Comparison of ENCODE assay signal across 8 cellular contexts in the genomic region with DNA sequence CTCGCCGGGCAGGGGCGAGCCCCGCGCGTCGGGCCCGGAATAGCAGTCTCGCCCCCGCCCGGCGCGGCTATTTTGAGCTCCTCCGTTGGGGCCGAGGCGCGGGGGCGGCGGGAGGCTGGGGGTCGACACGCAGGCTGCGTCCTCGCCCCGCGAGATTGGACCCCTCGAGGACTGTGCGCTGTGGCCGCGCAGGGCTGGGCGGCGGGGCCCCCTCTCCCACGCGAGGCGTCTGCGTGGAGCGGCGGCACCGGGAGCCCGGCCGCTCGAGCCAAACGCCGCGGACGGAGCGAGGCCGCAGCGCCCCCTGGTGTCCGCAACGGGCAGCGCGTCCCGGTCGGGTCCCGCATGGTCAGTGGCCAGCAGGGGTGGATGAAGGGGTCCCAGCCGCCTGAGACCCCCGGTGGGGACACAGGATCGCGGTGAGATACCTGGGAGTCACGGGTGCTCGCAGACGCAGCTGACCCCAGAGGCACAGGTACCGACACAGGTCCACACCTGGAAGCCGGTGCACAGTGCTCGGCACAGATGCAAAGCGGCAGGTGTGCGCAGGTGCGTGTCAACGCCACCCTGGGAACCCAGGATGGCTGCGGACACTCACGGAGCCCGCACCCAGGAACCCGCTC. TPM values are rescaled to one million over a fixed set of nuclear protein-coding genes. Genes with fewer than 3 reads are reported as not detected.
DNase-seq lines count a peak whose midpoint lies in the region; ATAC-seq, FAIRE-seq and TF ChIP-seq lines count a peak whose summit lies in the region.

No MANE protein-coding gene starts in this region.

- peaks cover 59 to 94% of the 10 kb centered on the region in 2 experiments for H3K4me1 ChIP-seq in K562 (replicated peaks in 1 of 2; ENCODE audit: control insufficient read depth in 2 of 2, insufficient read depth in 2 of 2, low read length in 2 of 2)
- H3K4me1 ChIP-seq in skeletal muscle satellite cell (ENCODE audit: control insufficient read depth, insufficient read depth, low read length), result peaks cover 78% of the 10 kb centered on the region

- H3K36me3 ChIP-seq in K562 (ENCODE audit: control insufficient read depth, insufficient read depth, low read length) (peaks cover 22% of the 10 kb centered on the region; the same call in 2 of the 3 replicates), skeletal muscle satellite cell (ENCODE audit: insufficient read depth, low read length) (peaks cover 13% of the 10 kb centered on the region)

- H3K4me3 ChIP-seq in K562 (peak overlapping the region; percentile 59), iPS-18c (ENCODE audit: insufficient read depth, low read depth, low read length) (peak overlapping the region; percentile 51), skeletal muscle satellite cell (ENCODE audit: low read length) (peak overlapping the region; percentile 77)

- peak overlapping the region; percentile 73 for H2AFZ ChIP-seq in K562 (ENCODE audit: low read depth, low read length)

- H3K36me3 Mint-ChIP-seq in T-helper 17 cell (ENCODE audit: low read depth), result peaks cover 4% of the 10 kb centered on the region

- no TSS peak for BruUV-seq in K562 (replicated peaks; lab: Mats Ljungman, UMichigan)

- H3K4me2 ChIP-seq in K562 (ENCODE audit: insufficient read depth, low read length), result peak overlapping the region; percentile 83
- peak overlapping the region; percentile 96 for H3K4me2 ChIP-seq in skeletal muscle satellite cell (ENCODE audit: low read length)

- H3K9me3 ChIP-seq in T-helper 17 cell (ENCODE audit: control insufficient read depth, low read length, poor library complexity, severe bottlenecking), result no peaks in the 10 kb centered on the region
- H3K9me3 ChIP-seq in K562 (replicated peaks; ENCODE audit: control insufficient read depth, insufficient read depth, low read depth, low read length), result no peaks in the 10 kb centered on the region
- H3K9me3 ChIP-seq in iPS-18c (ENCODE audit: control insufficient read depth, insufficient read depth, low read length), result no peaks in the 10 kb centered on the region
- H3K9me3 ChIP-seq in skeletal muscle satellite cell (replicated peaks; ENCODE audit: low read length), result no peaks in the 10 kb centered on the region

- in situ Hi-C loops in K562 (cut with MboI), result no loop called here

- H3K79me2 ChIP-seq in K562 (ENCODE audit: control insufficient read depth, insufficient read depth, low read length), result peaks cover 32% of the 10 kb centered on the region

- DNase-seq in AG08395 (ENCODE audit: low spot score) (peak; percentile 56), T-helper 17 cell (peak; percentile 55 to 71 (median 68)), K562 (ENCODE audit: extremely low read depth in 1 of 4, low spot score in 3 of 4) (peak in 3 of 4 experiments; percentile 41 to 82 (median 71))

- peak; percentile 83 to 97 (median 85) for TF ChIP-seq CTCF in K562 (IDR thresholded peaks at IDR 0.05 in 2 of 3, conservative IDR thresholded peaks at IDR 0.05 in 1 of 3; ENCODE audit: insufficient read depth in 2 of 3, low read depth in 1 of 3, low read length in 3 of 3)

- 2% methylated on average over 40 of the region's 73 CpGs for WGBS in K562 (ENCODE audit: insufficient coverage, low coverage, missing lambda C conversion rate)

- H3K27ac ChIP-seq in K562 (ENCODE audit: extremely low read depth, low read depth, low read length), result peak overlapping the region; percentile 69

- no peak for TF ChIP-seq EP300 in K562 (IDR thresholded peaks at IDR 0.05; ENCODE audit: low read length)

- peaks cover 22% of the 10 kb centered on the region for H4K20me1 ChIP-seq in K562 (replicated peaks; ENCODE audit: control insufficient read depth, insufficient read depth, low read length)

- intact Hi-C loops in K562 (cut with micrococcal nuclease), result loop anchor here (1.0 kb wide), 2 partner anchors 18 to 23 kb away; no protein-coding TSS in a partner anchor

- ATAC-seq in GM18867 (IDR thresholded peaks at IDR 0.05; ENCODE audit: unreplicated experiment) (peak; percentile 20), HG03565 (IDR thresholded peaks at IDR 0.05; ENCODE audit: unreplicated experiment) (peak; percentile 14), T-helper 17 cell (peak; percentile 15), K562 (peak; percentile 48), GM19023 (IDR thresholded peaks at IDR 0.05; ENCODE audit: unreplicated experiment) (no peak)

- no peak for FAIRE-seq in K562 (lab: Jason Lieb, UNC)

- peak; percentile 95 for TF ChIP-seq RAD21 in K562 (CRISPR knock-in tag; conservative IDR thresholded peaks at IDR 0.05 in 1 of 2, IDR thresholded peaks at IDR 0.05 in 1 of 2)

- H3K9ac ChIP-seq in K562 (ENCODE audit: insufficient read depth in 1 of 2, low read depth in 2 of 2, low read length in 2 of 2), result peak overlapping the region; percentile 48 to 92
- peak overlapping the region; percentile 80 for H3K9ac ChIP-seq in skeletal muscle satellite cell (ENCODE audit: low read depth, low read length)

- H3K4me3 Mint-ChIP-seq in T-helper 17 cell, result peak overlapping the region; percentile 89

- H3K27ac Mint-ChIP-seq in T-helper 17 cell, result peak overlapping the region; percentile 98

- no peaks in the 10 kb centered on the region for H3K27me3 ChIP-seq in K562 (ENCODE audit: control insufficient read depth in 2 of 2, insufficient read depth in 2 of 2, low read length in 2 of 2)
- no peaks in the 10 kb centered on the region for H3K27me3 ChIP-seq in skeletal muscle satellite cell (ENCODE audit: control insufficient read depth, insufficient read depth, low read length)

- no peaks in the 10 kb centered on the region for H3K9me1 ChIP-seq in K562 (ENCODE audit: control insufficient read depth, insufficient read depth, low read length)

- POLR2A ChIA-PET in K562 (lab: Yijun Ruan, JAX), result interaction anchor here (0.5 to 2.3 kb wide), 10 partner anchors 8 to 130 kb away, joined by 3 to 16 read pairs (median 5); a partner anchor contains a TSS

- no peaks in the 10 kb centered on the region for H3K27me3 Mint-ChIP-seq in T-helper 17 cell

- peaks cover 47% of the 10 kb centered on the region for H3K4me1 Mint-ChIP-seq in T-helper 17 cell

- TF ChIP-seq POLR2A in K562 (conservative IDR thresholded peaks at IDR 0.05), result no peak

- CTCF ChIA-PET in K562 (lab: Yijun Ruan, JAX; ENCODE audit: low intra/inter-chr PET ratio), result interaction anchor here (1.3 to 3.3 kb wide), 3 partner anchors 14 to 23 kb away, joined by 5 to 51 read pairs (median 11); a partner anchor contains a TSS

RNA-seq across cellular contexts. Expression of a gene that starts 2.2 kb away (rescaled TPM):
- total RNA-seq in T-helper 17 cell, result 100 to 1,000 TPM; 460 to 474 TPM
- 283 and 504 TPM in 2 replicates for total RNA-seq in K562 (2011; cell fraction: chromatin; rRNA removed; ENCODE audit: low replicate concordance)
- 457 and 483 TPM in 2 replicates for total RNA-seq in K562 (2011; cell fraction: nucleolus; rRNA removed)
- 431 and 450 TPM in 2 replicates for total RNA-seq in K562 (2011; cell fraction: nucleoplasm; rRNA removed)
- total RNA-seq in K562 (2014; rRNA removed), result 168 and 249 TPM in 2 replicates
- total RNA-seq in K562 (2014; rRNA removed; fragmentation: Illumina TruSeq; extraction: Trizol), result 189 and 200 TPM in 2 replicates
- 176 and 206 TPM in 2 replicates for total RNA-seq in K562 (2015; rRNA removed; fragmentation: Illumina TruSeq; extraction: Trizol)
- total RNA-seq in K562 (2021), result 181 and 222 TPM in 2 replicates
- 124 and 166 TPM in 2 replicates for polyA plus RNA-seq in K562 (2011; rRNA removed)
- polyA plus RNA-seq in K562 (2011; cell fraction: cytosol; rRNA removed), result 92.3 and 201 TPM in 2 replicates
- 882 and 1,025 TPM in 2 replicates for polyA plus RNA-seq in K562 (2011; cell fraction: nucleus; rRNA removed)
- 288 and 291 TPM in 2 replicates for polyA plus RNA-seq in K562 (2012)
- polyA plus RNA-seq in K562 (2014; fragmentation: Illumina TruSeq; extraction: Trizol), result 222 and 345 TPM in 2 replicates
- 10 to 100 TPM; 20.5 to 21.4 TPM for polyA plus RNA-seq in K562 (2014; fragmentation: Nextera tagmentation; extraction: Ambion mirVana)
- 306 and 327 TPM in 2 replicates for polyA plus RNA-seq in K562 (2014; rRNA removed)
- 46.9 and 50.4 TPM in 2 replicates for polyA minus RNA-seq in K562 (2011; rRNA and poly(A)+ RNA removed)
- polyA minus RNA-seq in K562 (2011; cell fraction: cytosol; rRNA and poly(A)+ RNA removed), result 50.4 and 50.8 TPM in 2 replicates
- 117 and 135 TPM in 2 replicates for polyA minus RNA-seq in K562 (2011; cell fraction: nucleus; rRNA and poly(A)+ RNA removed)
- 165 and 205 TPM in 2 replicates for total RNA-seq in skeletal muscle satellite cell (2012; rRNA removed)

RNA-seq across cellular contexts. Expression of a gene that starts 8.4 kb away (rescaled TPM):
- 10 to 100 TPM; 40.6 to 43.6 TPM for total RNA-seq in T-helper 17 cell
- 6.3 and 26.6 TPM in 2 replicates for total RNA-seq in K562 (2011; cell fraction: chromatin; rRNA removed; ENCODE audit: low replicate concordance)
- total RNA-seq in K562 (2011; cell fraction: nucleolus; rRNA removed), result 40.9 and 47.0 TPM in 2 replicates
- 20.7 and 26.9 TPM in 2 replicates for total RNA-seq in K562 (2011; cell fraction: nucleoplasm; rRNA removed)
- 72.2 and 108 TPM in 2 replicates for total RNA-seq in K562 (2014; rRNA removed)
- 1.3 and 2.8 TPM in 2 replicates for total RNA-seq in K562 (2014; rRNA removed; fragmentation: Illumina TruSeq; extraction: Trizol)
- 40.3 and 42.6 TPM in 2 replicates for total RNA-seq in K562 (2015; rRNA removed; fragmentation: Illumina TruSeq; extraction: Trizol)
- total RNA-seq in K562 (2021), result 81.9 and 85.0 TPM in 2 replicates
- polyA plus RNA-seq in K562 (2011; rRNA removed), result 20.3 and 30.4 TPM in 2 replicates
- polyA plus RNA-seq in K562 (2011; cell fraction: cytosol; rRNA removed), result 58.0 and 177 TPM in 2 replicates
- 28.1 and 53.8 TPM in 2 replicates for polyA plus RNA-seq in K562 (2011; cell fraction: nucleus; rRNA removed)
- 65.9 and 75.4 TPM in 2 replicates for polyA plus RNA-seq in K562 (2012)
- 11.7 and 56.4 TPM in 2 replicates for polyA plus RNA-seq in K562 (2014; fragmentation: Illumina TruSeq; extraction: Trizol)
- polyA plus RNA-seq in K562 (2014; fragmentation: Nextera tagmentation; extraction: Ambion mirVana), result 1 to 10 TPM in 1 of 2 experiments, under 1 TPM in 1; 0.66 to 2.7 TPM
- polyA plus RNA-seq in K562 (2014; rRNA removed), result 89.6 and 119 TPM in 2 replicates
- polyA minus RNA-seq in K562 (2011; rRNA and poly(A)+ RNA removed), result 4.8 and 6.1 TPM in 2 replicates
- polyA minus RNA-seq in K562 (2011; cell fraction: cytosol; rRNA and poly(A)+ RNA removed), result 19.6 and 23.7 TPM in 2 replicates
- 12.0 and 12.8 TPM in 2 replicates for polyA minus RNA-seq in K562 (2011; cell fraction: nucleus; rRNA and poly(A)+ RNA removed)
- total RNA-seq in skeletal muscle satellite cell (2012; rRNA removed), result 36.5 and 60.9 TPM in 2 replicates

RNA-seq across cellular contexts. Expression of a gene that starts 18.5 kb away (rescaled TPM):
- 100 to 1,000 TPM in 1 of 2 donors, 10 to 100 TPM in 1; 87.1 to 113 TPM for total RNA-seq in T-helper 17 cell
- 30.7 and 106 TPM in 2 replicates for total RNA-seq in K562 (2011; cell fraction: chromatin; rRNA removed; ENCODE audit: low replicate concordance)
- total RNA-seq in K562 (2011; cell fraction: nucleolus; rRNA removed), result 81.7 and 90.7 TPM in 2 replicates
- 55.1 and 88.1 TPM in 2 replicates for total RNA-seq in K562 (2011; cell fraction: nucleoplasm; rRNA removed)
- total RNA-seq in K562 (2014; rRNA removed), result 13.5 and 20.8 TPM in 2 replicates
- total RNA-seq in K562 (2014; rRNA removed; fragmentation: Illumina TruSeq; extraction: Trizol), result 3.9 and 4.8 TPM in 2 replicates
- 10.1 and 11.0 TPM in 2 replicates for total RNA-seq in K562 (2015; rRNA removed; fragmentation: Illumina TruSeq; extraction: Trizol)
- 120 and 121 TPM in 2 replicates for total RNA-seq in K562 (2021)
- 7.0 and 10.2 TPM in 2 replicates for polyA plus RNA-seq in K562 (2011; rRNA removed)
- 14.0 and 26.8 TPM in 2 replicates for polyA plus RNA-seq in K562 (2011; cell fraction: cytosol; rRNA removed)
- polyA plus RNA-seq in K562 (2011; cell fraction: nucleus; rRNA removed), result 44.8 and 87.0 TPM in 2 replicates
- polyA plus RNA-seq in K562 (2012), result 29.5 and 39.8 TPM in 2 replicates
- 20.5 and 38.3 TPM in 2 replicates for polyA plus RNA-seq in K562 (2014; fragmentation: Illumina TruSeq; extraction: Trizol)
- polyA plus RNA-seq in K562 (2014; fragmentation: Nextera tagmentation; extraction: Ambion mirVana), result 1 to 10 TPM in 1 of 2 experiments, under 1 TPM in 1; 0.17 to 1.5 TPM
- polyA plus RNA-seq in K562 (2014; rRNA removed), result 41.3 and 44.6 TPM in 2 replicates
- polyA minus RNA-seq in K562 (2011; rRNA and poly(A)+ RNA removed), result 2.7 and 3.0 TPM in 2 replicates
- polyA minus RNA-seq in K562 (2011; cell fraction: cytosol; rRNA and poly(A)+ RNA removed), result 29.9 and 43.2 TPM in 2 replicates
- 28.0 and 34.2 TPM in 2 replicates for polyA minus RNA-seq in K562 (2011; cell fraction: nucleus; rRNA and poly(A)+ RNA removed)
- 21.3 and 31.0 TPM in 2 replicates for total RNA-seq in skeletal muscle satellite cell (2012; rRNA removed)

RNA-seq across cellular contexts. Expression of a gene that starts 18.7 kb away (rescaled TPM):
- total RNA-seq in T-helper 17 cell, result not detected
- total RNA-seq in K562 (2011; cell fraction: chromatin; rRNA removed; ENCODE audit: low replicate concordance), result not detected in 2 replicates
- not detected in 2 replicates for total RNA-seq in K562 (2011; cell fraction: nucleolus; rRNA removed)
- not detected in 2 replicates for total RNA-seq in K562 (2011; cell fraction: nucleoplasm; rRNA removed)
- 0.16 TPM in 1 of 2 replicates, not detected in the other for total RNA-seq in K562 (2014; rRNA removed)
- not detected in 2 replicates for total RNA-seq in K562 (2014; rRNA removed; fragmentation: Illumina TruSeq; extraction: Trizol)
- total RNA-seq in K562 (2015; rRNA removed; fragmentation: Illumina TruSeq; extraction: Trizol), result not detected in 2 replicates
- 0.38 and 0.44 TPM in 2 replicates for total RNA-seq in K562 (2021)
- polyA plus RNA-seq in K562 (2011; rRNA removed), result 0.11 and 0.27 TPM in 2 replicates
- 0.34 and 0.88 TPM in 2 replicates for polyA plus RNA-seq in K562 (2011; cell fraction: cytosol; rRNA removed)
- polyA plus RNA-seq in K562 (2011; cell fraction: nucleus; rRNA removed), result 0.24 and 0.25 TPM in 2 replicates
- not detected in 2 replicates for polyA plus RNA-seq in K562 (2012)
- polyA plus RNA-seq in K562 (2014; fragmentation: Illumina TruSeq; extraction: Trizol), result not detected in 2 replicates
- not detected for polyA plus RNA-seq in K562 (2014; fragmentation: Nextera tagmentation; extraction: Ambion mirVana)
- 0.12 and 0.15 TPM in 2 replicates for polyA plus RNA-seq in K562 (2014; rRNA removed)
- polyA minus RNA-seq in K562 (2011; rRNA and poly(A)+ RNA removed), result not detected in 2 replicates
- not detected in 2 replicates for polyA minus RNA-seq in K562 (2011; cell fraction: cytosol; rRNA and poly(A)+ RNA removed)
- not detected in 2 replicates for polyA minus RNA-seq in K562 (2011; cell fraction: nucleus; rRNA and poly(A)+ RNA removed)
- 0.25 TPM in 1 of 2 replicates, not detected in the other for total RNA-seq in skeletal muscle satellite cell (2012; rRNA removed)

RNA-seq across cellular contexts. Expression of a gene that starts 25.4 kb away (rescaled TPM):
- total RNA-seq in T-helper 17 cell, result 100 to 1,000 TPM; 104 to 115 TPM
- total RNA-seq in K562 (2011; cell fraction: chromatin; rRNA removed; ENCODE audit: low replicate concordance), result 42.1 and 110 TPM in 2 replicates
- 116 and 129 TPM in 2 replicates for total RNA-seq in K562 (2011; cell fraction: nucleolus; rRNA removed)
- 74.0 and 85.6 TPM in 2 replicates for total RNA-seq in K562 (2011; cell fraction: nucleoplasm; rRNA removed)
- 135 and 145 TPM in 2 replicates for total RNA-seq in K562 (2014; rRNA removed)
- 3.9 and 4.6 TPM in 2 replicates for total RNA-seq in K562 (2014; rRNA removed; fragmentation: Illumina TruSeq; extraction: Trizol)
- total RNA-seq in K562 (2015; rRNA removed; fragmentation: Illumina TruSeq; extraction: Trizol), result 65.2 and 73.0 TPM in 2 replicates
- 409 and 434 TPM in 2 replicates for total RNA-seq in K562 (2021)
- 36.8 and 58.7 TPM in 2 replicates for polyA plus RNA-seq in K562 (2011; rRNA removed)
- 119 and 471 TPM in 2 replicates for polyA plus RNA-seq in K562 (2011; cell fraction: cytosol; rRNA removed)
- polyA plus RNA-seq in K562 (2011; cell fraction: nucleus; rRNA removed), result 90.5 and 137 TPM in 2 replicates
- 278 and 318 TPM in 2 replicates for polyA plus RNA-seq in K562 (2012)
- polyA plus RNA-seq in K562 (2014; fragmentation: Illumina TruSeq; extraction: Trizol), result 18.7 and 106 TPM in 2 replicates
- polyA plus RNA-seq in K562 (2014; fragmentation: Nextera tagmentation; extraction: Ambion mirVana), result 10 to 100 TPM in 1 of 2 experiments, 1 to 10 TPM in 1; 9.7 to 23.3 TPM
- 233 and 236 TPM in 2 replicates for polyA plus RNA-seq in K562 (2014; rRNA removed)
- 16.5 and 29.9 TPM in 2 replicates for polyA minus RNA-seq in K562 (2011; rRNA and poly(A)+ RNA removed)
- polyA minus RNA-seq in K562 (2011; cell fraction: cytosol; rRNA and poly(A)+ RNA removed), result 115 and 175 TPM in 2 replicates
- polyA minus RNA-seq in K562 (2011; cell fraction: nucleus; rRNA and poly(A)+ RNA removed), result 28.8 and 35.8 TPM in 2 replicates
- total RNA-seq in skeletal muscle satellite cell (2012; rRNA removed), result 33.9 and 42.1 TPM in 2 replicates
